ENCODE assay signal across 11 cellular contexts in genomic region chr4:100299019-100299418, GRCh38.
DNase-seq lines count a peak whose midpoint lies in the region; ATAC-seq and TF ChIP-seq lines count a peak whose summit lies in the region.
"Had no signal": no experiment of that assay in that cellular context is flagged by ENCODE, and none has a peak within 500 bp of the region (broad histone marks: within the 10 kb centered on the region; RNA-seq: fewer than 3 reads in every experiment).

No MANE protein-coding gene starts in this region.

- CTCF ChIA-PET in T-cell (lab: Charles Lee) = no interaction called here

- 67 to 73% methylated on average over 1 of the region's 1 CpG for WGBS in lung, 2 donors

- peak overlapping the region in 1 of 2 donors; percentile 6 for H3K27ac ChIP-seq in lung (ENCODE audit: low read depth in 1 of 2, low read length in 1 of 2)
- H3K27ac ChIP-seq in vagina = peak overlapping the region; percentile 58

- H3K27me3 ChIP-seq in lung (ENCODE audit: control insufficient read depth, insufficient read depth) (no peaks in the 10 kb centered on the region), vagina (no peaks in the 10 kb centered on the region)

- peak overlapping the region; percentile 72 for H3K27ac Mint-ChIP-seq in chondrocyte (ENCODE audit: unreplicated experiment)
- no peak overlapping the region for H3K27ac Mint-ChIP-seq in T-cell

- intact Hi-C loops in vagina (cut with DNase I) = no loop called here

- H3K9me3 ChIP-seq in lung (ENCODE audit: control insufficient read depth in 2 of 2, insufficient read depth in 1 of 2, low read length in 1 of 2) (no peaks in the 10 kb centered on the region), vagina (no peaks in the 10 kb centered on the region)

- peaks cover 29% of the 10 kb centered on the region for H3K4me1 Mint-ChIP-seq in chondrocyte (ENCODE audit: low read depth)
- H3K4me1 Mint-ChIP-seq in T-cell = no peaks in the 10 kb centered on the region

- no peak overlapping the region for H3K4me3 Mint-ChIP-seq in chondrocyte (ENCODE audit: unreplicated experiment)
- H3K4me3 Mint-ChIP-seq in T-cell = no peak overlapping the region

- H3K36me3 Mint-ChIP-seq in chondrocyte (ENCODE audit: low read depth) (no peaks in the 10 kb centered on the region), T-cell (no peaks in the 10 kb centered on the region)

- H3K4me3 ChIP-seq in lung (no peak overlapping the region), vagina (no peak overlapping the region)

- H3K4me1 ChIP-seq in lung (ENCODE audit: control insufficient read depth in 2 of 2, insufficient read depth in 2 of 2, low read length in 2 of 2) (no peaks in the 10 kb centered on the region), vagina (peaks cover 30% of the 10 kb centered on the region)

- TF ChIP-seq POLR2A in vagina (IDR thresholded peaks at IDR 0.05) = no peak

- peak; percentile 62 for ATAC-seq in lung (ENCODE audit: insufficient read depth, low FRiP score)
- ATAC-seq in T-cell (replicated peaks in 1 of 4) = no peak
- no peak for ATAC-seq in GM21576 (IDR thresholded peaks at IDR 0.05; ENCODE audit: unreplicated experiment)
- ATAC-seq: activated CD4-positive, CD25-positive, alpha-beta regulatory T cell treated with anti-CD3 and anti-CD28 coated beads, Interleukin-2, amount 50 U/mL, for 24 hours; left lobe of liver had no signal

- TF ChIP-seq CTCF in chondrocyte (IDR thresholded peaks at IDR 0.05) = no peak
- no peak for TF ChIP-seq CTCF in lung (IDR thresholded peaks at IDR 0.05; ENCODE audit: control extremely low read depth, extremely low read depth)
- TF ChIP-seq CTCF in vagina (IDR thresholded peaks at IDR 0.05) = no peak

- H3K27me3 Mint-ChIP-seq in chondrocyte (ENCODE audit: low read depth) (no peaks in the 10 kb centered on the region), T-cell (peaks cover 5% of the 10 kb centered on the region in 2 donors)

- H3K9me3 Mint-ChIP-seq in chondrocyte (ENCODE audit: low read depth) (peaks cover 3% of the 10 kb centered on the region), T-cell (peaks cover 0 to 4% (median 0%) of the 10 kb centered on the region in 3 donors)

- DNase-seq in NCI-H82 (lab: John Stamatoyannopoulos, UW) (peak; percentile 46), NCI-H82 treated with DMSO at 0.1 percent for 48 hours (lab: John Stamatoyannopoulos, UW; ENCODE audit: unreplicated experiment) (no peak), chondrocyte (ENCODE audit: low spot score) (no peak), lung (ENCODE audit: low spot score) (no peak), vagina (ENCODE audit: extremely low spot score in 2 of 2) (no peak), T-cell (no peak), NCI-H526 treated with DMSO at 0.1 percent for 48 hours (lab: John Stamatoyannopoulos, UW) (no peak)
- DNase-seq: NCI-H774 had no signal

- H3K36me3 ChIP-seq in lung (ENCODE audit: control insufficient read depth in 2 of 2, insufficient read depth in 2 of 2, low read length in 2 of 2) = no peaks in the 10 kb centered on the region
- H3K36me3 ChIP-seq in vagina = no peaks in the 10 kb centered on the region

- POLR2A ChIA-PET in T-cell (lab: Charles Lee) = no interaction called here
